In the genomic region with DNA sequence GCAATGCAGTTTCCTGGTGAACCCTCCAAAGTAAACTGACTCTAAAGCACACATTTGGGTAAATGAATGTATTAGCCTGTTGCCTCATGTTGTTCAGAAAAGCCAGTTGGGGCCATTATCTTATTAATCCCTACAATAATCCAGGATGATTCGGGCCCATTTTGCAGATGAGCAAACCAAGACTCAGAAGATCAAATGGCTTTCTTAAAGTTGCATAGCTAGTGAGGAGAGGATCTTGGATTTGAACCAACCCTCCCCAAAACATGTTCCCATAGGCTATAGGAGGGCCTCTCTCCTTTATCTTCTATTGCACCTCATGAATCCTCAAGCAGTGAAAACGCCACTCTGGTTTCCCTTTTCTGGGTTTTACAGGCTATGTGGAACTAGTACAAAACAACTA, we compare ENCODE assay signal across 19 cellular contexts.
A peak's percentile ranks its signal among the peaks of the same experiment; 100 is the strongest.
DNase-seq lines count a peak whose midpoint lies in the region; ATAC-seq, FAIRE-seq and TF ChIP-seq lines count a peak whose summit lies in the region.
"Had no signal": no experiment of that assay in that cellular context is flagged by ENCODE, and none has a peak within 500 bp of the region (broad histone marks: within the 10 kb centered on the region; RNA-seq: fewer than 3 reads in every experiment).

No MANE protein-coding gene starts in this region.

- no peak overlapping the region for H4K91ac ChIP-seq in mesenchymal stem cell (ENCODE audit: low read length)

- no peaks in the 10 kb centered on the region for H3K27me3 Mint-ChIP-seq in astrocyte (ENCODE audit: low read depth, unreplicated experiment)

- 0 out of 22 replicates have a peak overlapping the region, but pooled peaks of 1 of the 11 experiments have one; percentile 35 for H3K27ac ChIP-seq in BLaER1 treated with 17β-estradiol and CSF1 and Interleukin-3, amounts not matched to agents 10 nM and 100 nM
- H3K27ac ChIP-seq in astrocyte (ENCODE audit: low read depth, low read length) (no peak overlapping the region), mesenchymal stem cell (ENCODE audit: low read length, poor library complexity, severe bottlenecking) (peak overlapping the region; percentile 53), osteoblast (ENCODE audit: low read depth, low read length) (no peak overlapping the region)
- H3K27ac ChIP-seq: HL-60 had no signal

- no peaks in the 10 kb centered on the region for H3K79me2 ChIP-seq in astrocyte (ENCODE audit: insufficient read depth, low read length)
- H3K79me2 ChIP-seq in osteoblast (ENCODE audit: insufficient read depth, low read length), result no peaks in the 10 kb centered on the region

- no peaks in the 10 kb centered on the region for H3K36me3 Mint-ChIP-seq in astrocyte (ENCODE audit: low read depth, unreplicated experiment)
- H3K36me3 Mint-ChIP-seq: CD8-positive, alpha-beta memory T cell; IgD-negative memory B cell had no signal

- H3K4me1 Mint-ChIP-seq in astrocyte (ENCODE audit: low read depth, unreplicated experiment), result peaks cover 8% of the 10 kb centered on the region
- H3K4me1 Mint-ChIP-seq: CD8-positive, alpha-beta memory T cell; IgD-negative memory B cell had no signal

- H2BK15ac ChIP-seq in mesenchymal stem cell (ENCODE audit: low read depth, poor library complexity, severe bottlenecking), result no peak overlapping the region

- no peak overlapping the region for H3K9ac ChIP-seq in BLaER1 treated with 17β-estradiol and CSF1 and Interleukin-3, amounts not matched to agents 10 nM and 100 nM
- H3K9ac ChIP-seq in astrocyte (ENCODE audit: low read length) (no peak overlapping the region), mesenchymal stem cell (ENCODE audit: low read length) (no peak overlapping the region)

- no peaks in the 10 kb centered on the region for H3K79me1 ChIP-seq in mesenchymal stem cell (replicated peaks; ENCODE audit: low read length, poor library complexity, severe bottlenecking)

- TF ChIP-seq CTCF in astrocyte (IDR thresholded peaks at IDR 0.05; ENCODE audit: insufficient read depth, low read depth, low read length), result no peak
- TF ChIP-seq CTCF in osteoblast (IDR thresholded peaks at IDR 0.05; ENCODE audit: extremely low read depth, low read depth, low read length), result no peak

- H3K14ac ChIP-seq in mesenchymal stem cell (ENCODE audit: low read length in 2 of 2), result no peak overlapping the region

- no peaks in the 10 kb centered on the region; a peak in 1 of 22 replicates for H3K36me3 ChIP-seq in BLaER1 treated with 17β-estradiol and CSF1 and Interleukin-3, amounts not matched to agents 10 nM and 100 nM
- H3K36me3 ChIP-seq in astrocyte (ENCODE audit: insufficient read depth, low read length), result no peaks in the 10 kb centered on the region
- H3K36me3 ChIP-seq in mesenchymal stem cell (ENCODE audit: control insufficient read depth in 1 of 2, insufficient read depth in 2 of 2, low read depth in 1 of 2, low read length in 2 of 2), result no peaks in the 10 kb centered on the region
- H3K36me3 ChIP-seq in osteoblast (ENCODE audit: insufficient read depth, low read length), result no peaks in the 10 kb centered on the region

- peaks cover 14% of the 10 kb centered on the region for H3K9me3 Mint-ChIP-seq in astrocyte (ENCODE audit: unreplicated experiment)

- H2AK5ac ChIP-seq in mesenchymal stem cell (ENCODE audit: low read length, severe bottlenecking), result peak overlapping the region; percentile 69

- no peaks in the 10 kb centered on the region for H4K20me1 ChIP-seq in BLaER1 treated with 17β-estradiol and CSF1 and Interleukin-3, amounts not matched to agents 10 nM and 100 nM
- H4K20me1 ChIP-seq in astrocyte (ENCODE audit: insufficient read depth, low read length) (no peaks in the 10 kb centered on the region), osteoblast (ENCODE audit: insufficient read depth, low read length) (no peaks in the 10 kb centered on the region)

- H3K23ac ChIP-seq in mesenchymal stem cell (ENCODE audit: low read length in 2 of 2), result no peak overlapping the region

- no peak overlapping the region for H3K4me3 ChIP-seq in BLaER1 treated with 17β-estradiol and CSF1 and Interleukin-3, amounts not matched to agents 10 nM and 100 nM
- H3K4me3 ChIP-seq in astrocyte (ENCODE audit: insufficient read depth, low read depth, low read length) (no peak overlapping the region), mesenchymal stem cell (ENCODE audit: insufficient read depth in 1 of 2, low read depth in 1 of 2, low read length in 2 of 2) (no peak overlapping the region), osteoblast (ENCODE audit: insufficient read depth, low read length) (no peak overlapping the region)

- H2AFZ ChIP-seq in astrocyte (ENCODE audit: low read depth, low read length) (peak overlapping the region; percentile 78), mesenchymal stem cell (ENCODE audit: low read depth, low read length) (no peak overlapping the region), osteoblast (ENCODE audit: low read length) (peak overlapping the region; percentile 95)

- H3K4me2 ChIP-seq in BLaER1 treated with 17β-estradiol and CSF1 and Interleukin-3, amounts not matched to agents 10 nM and 100 nM, result peak overlapping the region in 9 of 11 experiments; percentile 54 to 74 (median 58); a peak in 13 of 22 replicates
- H3K4me2 ChIP-seq in astrocyte (ENCODE audit: low read length) (no peak overlapping the region), mesenchymal stem cell (ENCODE audit: low read length, poor library complexity, severe bottlenecking) (no peak overlapping the region), osteoblast (ENCODE audit: insufficient read depth, low read length) (no peak overlapping the region)

- H2BK12ac ChIP-seq in mesenchymal stem cell (ENCODE audit: low read length in 2 of 2), result no peak overlapping the region

- no peak overlapping the region for H2BK120ac ChIP-seq in mesenchymal stem cell (ENCODE audit: low read depth, low read length)

- no peak overlapping the region for H3K27ac Mint-ChIP-seq in astrocyte (ENCODE audit: unreplicated experiment)
- H3K27ac Mint-ChIP-seq: CD8-positive, alpha-beta memory T cell; IgD-negative memory B cell had no signal

- no peak overlapping the region for H4K8ac ChIP-seq in mesenchymal stem cell (ENCODE audit: low read length)

- H3K4ac ChIP-seq in mesenchymal stem cell (ENCODE audit: low read depth in 1 of 2, low read length in 2 of 2), result no peak overlapping the region

- peaks cover 13 to 22% (median 17%) of the 10 kb centered on the region in 10 experiments for H3K4me1 ChIP-seq in BLaER1 treated with 17β-estradiol and CSF1 and Interleukin-3, amounts not matched to agents 10 nM and 100 nM
- peaks cover 11% of the 10 kb centered on the region for H3K4me1 ChIP-seq in astrocyte (ENCODE audit: insufficient read depth, low read length)
- no peaks in the 10 kb centered on the region for H3K4me1 ChIP-seq in mesenchymal stem cell (ENCODE audit: control insufficient read depth, insufficient read depth, low read depth, low read length)
- peaks cover 3% of the 10 kb centered on the region for H3K4me1 ChIP-seq in osteoblast (ENCODE audit: insufficient read depth, low read length)

- H3K4me3 Mint-ChIP-seq in astrocyte (ENCODE audit: unreplicated experiment), result no peak overlapping the region
- H3K4me3 Mint-ChIP-seq: CD8-positive, alpha-beta memory T cell had no signal

- H3K9me3 ChIP-seq in BLaER1 treated with 17β-estradiol and CSF1 and Interleukin-3, amounts not matched to agents 10 nM and 100 nM (replicated peaks in 1 of 11), result peaks cover 31 to 41% (median 34%) of the 10 kb centered on the region in 11 experiments
- H3K9me3 ChIP-seq in astrocyte (ENCODE audit: insufficient read depth, low read depth, low read length), result no peaks in the 10 kb centered on the region
- H3K9me3 ChIP-seq in mesenchymal stem cell (ENCODE audit: control insufficient read depth, low read length), result peaks cover 2% of the 10 kb centered on the region
- no peaks in the 10 kb centered on the region for H3K9me3 ChIP-seq in osteoblast (ENCODE audit: low read depth, low read length)

- no peak for FAIRE-seq in astrocyte (lab: Jason Lieb, UNC)
- FAIRE-seq: A204.1, D721Med had no signal

- no peaks in the 10 kb centered on the region for H3K27me3 ChIP-seq in BLaER1 treated with 17β-estradiol and CSF1 and Interleukin-3, amounts not matched to agents 10 nM and 100 nM
- H3K27me3 ChIP-seq in astrocyte (ENCODE audit: insufficient read depth, low read length), result no peaks in the 10 kb centered on the region
- no peaks in the 10 kb centered on the region for H3K27me3 ChIP-seq in mesenchymal stem cell (ENCODE audit: control insufficient read depth in 1 of 2, insufficient read depth in 1 of 2, low read length in 2 of 2)
- no peaks in the 10 kb centered on the region for H3K27me3 ChIP-seq in osteoblast (ENCODE audit: insufficient read depth, low read length)

- H2BK5ac ChIP-seq in mesenchymal stem cell (ENCODE audit: low read depth, low read length, poor library complexity, severe bottlenecking), result peak overlapping the region; percentile 35

- no peak for DNase-seq in astrocyte (ENCODE audit: low read depth)
- no peak for DNase-seq in mesenchymal stem cell
- DNase-seq in osteoblast (ENCODE audit: insufficient read length, low spot score, missing footprints), result no peak
- no peak for DNase-seq in C1 segment of cervical spinal cord (lab: John Stamatoyannopoulos, UW)
- no peak for DNase-seq in medulla oblongata (ENCODE audit: extremely low spot score)
- DNase-seq: CD8-positive, alpha-beta memory T cell; H7; Kasumi-1; NCI-H1694 treated with DMSO at 0.1 percent for 48 hours; NCI-H2227 treated with DMSO at 0.1 percent for 48 hours; OCI-M1; Right ventricle myocardium superior had no signal

- ATAC-seq in HG03175 (IDR thresholded peaks at IDR 0.05; ENCODE audit: unreplicated experiment), result no peak
- no peak for ATAC-seq in GM18502 (IDR thresholded peaks at IDR 0.05; ENCODE audit: poor library complexity, unreplicated experiment)

- H3K18ac ChIP-seq in mesenchymal stem cell (ENCODE audit: low read depth in 1 of 2, low read length in 2 of 2), result no peak overlapping the region

- WGBS in mesenchymal stem cell, result 100% methylated on average over 1 of the region's 2 CpGs

Comparison
In these comparisons a context has a peak if more than half of its experiments do, and no peak if none do; other contexts are left out.
1. H3K4me2 ChIP-seq: peak in BLaER1 treated with 17β-estradiol and CSF1 and Interleukin-3, amounts not matched to agents 10 nM and 100 nM (9 of 11); none in astrocyte (single experiment), mesenchymal stem cell (single experiment) and osteoblast (single experiment).